In genomic region chrX:136665258-136665900, GRCh38 we compare ENCODE assay signal across 12 cellular contexts. TPM values are rescaled to one million over a fixed set of nuclear protein-coding genes. Genes with fewer than 3 reads are reported as not detected.
DNase-seq lines count a peak whose midpoint lies in the region; ATAC-seq, FAIRE-seq and TF ChIP-seq lines count a peak whose summit lies in the region.
"Had no signal": no experiment of that assay in that cellular context is flagged by ENCODE, and none has a peak within 500 bp of the region (broad histone marks: within the 10 kb centered on the region; RNA-seq: fewer than 3 reads in every experiment).

No MANE protein-coding gene starts in this region.

- CTCF ChIA-PET in activated CD4-positive, alpha-beta memory T cell treated with anti-CD3 and anti-CD28 coated beads for 36 hours (lab: Charles Lee), result interaction anchor here (1.0 to 1.4 kb wide), 3 partner anchors 10 to 56 kb away, joined by 3 to 5 read pairs (median 3); no protein-coding TSS in a partner anchor

- no peaks in the 10 kb centered on the region for H3K27me3 Mint-ChIP-seq in activated CD4-positive, alpha-beta memory T cell treated with anti-CD3 and anti-CD28 coated beads for 36 hours
- H3K27me3 Mint-ChIP-seq: naive B cell; stimulated activated naive B cell treated with anti-CD40 and anti-IgM and Interleukin-4, amounts not matched to agents 10 μg/mL and 1 μg/mL and 100 μg/mL, for 72 hours had no signal

- FAIRE-seq in GM12892 (lab: Jason Lieb, UNC), result peak; percentile 17
- FAIRE-seq: D721Med had no signal

- DNase-seq in GM12892 (ENCODE audit: insufficient read length) (no peak), left lobe of liver (ENCODE audit: low spot score) (no peak), cardiac septum (ENCODE audit: low spot score) (no peak), left colon (no peak)
- DNase-seq in activated CD4-positive, alpha-beta memory T cell treated with anti-CD3 and anti-CD28 coated beads for 36 hours, result no peak
- DNase-seq in central memory CD4-positive, alpha-beta T cell, result no peak
- DNase-seq: naive B cell; NCI-H446; stimulated activated naive B cell treated with anti-CD40 and anti-IgM and Interleukin-4, amounts not matched to agents 10 μg/mL and 1 μg/mL and 100 μg/mL, for 72 hours had no signal

- H3K36me3 Mint-ChIP-seq in activated CD4-positive, alpha-beta memory T cell treated with anti-CD3 and anti-CD28 coated beads for 36 hours, result peaks cover 54% of the 10 kb centered on the region

- H3K27ac Mint-ChIP-seq in activated CD4-positive, alpha-beta memory T cell treated with anti-CD3 and anti-CD28 coated beads for 36 hours, result peak overlapping the region; percentile 79
- H3K27ac Mint-ChIP-seq: stimulated activated naive B cell treated with anti-CD40 and anti-IgM and Interleukin-4, amounts not matched to agents 10 μg/mL and 1 μg/mL and 100 μg/mL, for 72 hours had no signal

- peaks cover 14% of the 10 kb centered on the region for H3K9me3 Mint-ChIP-seq in activated CD4-positive, alpha-beta memory T cell treated with anti-CD3 and anti-CD28 coated beads for 36 hours
- H3K9me3 Mint-ChIP-seq: stimulated activated naive B cell treated with anti-CD40 and anti-IgM and Interleukin-4, amounts not matched to agents 10 μg/mL and 1 μg/mL and 100 μg/mL, for 72 hours had no signal

- POLR2A ChIA-PET in activated CD4-positive, alpha-beta memory T cell treated with anti-CD3 and anti-CD28 coated beads for 36 hours (lab: Charles Lee), result interaction anchor here (0.7 kb wide), 1 partner anchor 26 kb away, joined by 3 read pairs; no protein-coding TSS in a partner anchor

- intact Hi-C loops in activated CD4-positive, alpha-beta memory T cell treated with anti-CD3 and anti-CD28 coated beads for 36 hours (cut with micrococcal nuclease), result no loop called here
- intact Hi-C loops in cardiac septum (cut with DNase I) (no loop called here), left colon (cut with DNase I, micrococcal nuclease) (no loop called here)

- no peak overlapping the region for H3K4me3 Mint-ChIP-seq in activated CD4-positive, alpha-beta memory T cell treated with anti-CD3 and anti-CD28 coated beads for 36 hours
- H3K4me3 Mint-ChIP-seq: stimulated activated naive B cell treated with anti-CD40 and anti-IgM and Interleukin-4, amounts not matched to agents 10 μg/mL and 1 μg/mL and 100 μg/mL, for 72 hours had no signal

- TF ChIP-seq POLR2A in GM12892 (IDR thresholded peaks at IDR 0.05; ENCODE audit: low read depth, low read length), result no peak

- H3K4me1 Mint-ChIP-seq in activated CD4-positive, alpha-beta memory T cell treated with anti-CD3 and anti-CD28 coated beads for 36 hours (ENCODE audit: low read depth), result peaks cover 84% of the 10 kb centered on the region

- peak; percentile 64 for ATAC-seq in GM19463 (IDR thresholded peaks at IDR 0.05; ENCODE audit: unreplicated experiment)
- ATAC-seq in HG03175 (IDR thresholded peaks at IDR 0.05; ENCODE audit: unreplicated experiment), result peak; percentile 84
- no peak for ATAC-seq in left lobe of liver
- ATAC-seq in left colon, result no peak

RNA-seq across cellular contexts. Expression of gene CD40LG, which starts 17.4 kb away (rescaled TPM):
- not detected for polyA plus RNA-seq in GM12892 (2012; ENCODE audit: missing spikeins)
- total RNA-seq in activated CD4-positive, alpha-beta memory T cell treated with anti-CD3 and anti-CD28 coated beads for 36 hours, result 100 to 1,000 TPM; 153 to 155 TPM
- 0.15 TPM for total RNA-seq in left lobe of liver
- total RNA-seq in cardiac septum, result not detected
- under 1 TPM; 0.24 to 0.75 TPM for total RNA-seq in left colon

Comparison
In these comparisons a context has a peak if more than half of its experiments do, and no peak if none do; other contexts are left out.
1. ATAC-seq: peak in GM19463 (single experiment) and HG03175 (single experiment); none in left lobe of liver (single experiment) and left colon (single experiment).
2. RNA of gene CD40LG, which starts 17.4 kb away (total RNA-seq): 153 to 155 TPM in activated CD4-positive, alpha-beta memory T cell treated with anti-CD3 and anti-CD28 coated beads for 36 hours; 0.24 to 0.75 TPM in left colon, 0.15 TPM in left lobe of liver (single experiment) and not detected in cardiac septum (single experiment); every median in the first group is over 10 times any median in the second.